ENCODE assay signal across 10 cellular contexts in the genomic region with DNA sequence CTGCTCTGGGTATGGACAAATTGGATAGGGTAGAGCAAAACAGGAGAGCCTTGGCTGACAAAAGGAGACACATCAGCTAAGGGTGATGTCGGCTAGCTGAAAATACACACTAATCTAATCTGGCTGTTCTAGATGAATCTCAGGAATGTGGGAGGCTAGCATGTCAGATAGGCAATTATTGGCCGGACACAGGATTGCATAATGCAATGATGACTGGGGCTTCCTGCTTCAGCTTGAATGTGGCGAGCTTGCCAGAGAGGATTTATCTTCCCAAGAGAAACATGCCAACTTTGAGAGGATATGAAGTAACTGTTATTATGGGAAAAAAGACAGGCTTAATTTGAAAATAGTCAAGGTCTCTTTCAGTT.
DNase-seq lines count a peak whose midpoint lies in the region; ATAC-seq and TF ChIP-seq lines count a peak whose summit lies in the region.
"Had no signal": no experiment of that assay in that cellular context is flagged by ENCODE, and none has a peak within 500 bp of the region (broad histone marks: within the 10 kb centered on the region; RNA-seq: fewer than 3 reads in every experiment).

No MANE protein-coding gene starts in this region.

- H3K27ac ChIP-seq in ACC112 (ENCODE audit: low read depth, low read length) (peak overlapping the region; percentile 93), duodenal mucosa (ENCODE audit: low read depth, low read length) (peak overlapping the region; percentile 58)
- H3K27ac ChIP-seq: C4-2B had no signal

- no peaks in the 10 kb centered on the region for H3K79me2 ChIP-seq in ACC112 (ENCODE audit: control insufficient read depth, insufficient read depth, low read length, unreplicated experiment)

- peaks cover 20% of the 10 kb centered on the region for H3K4me1 Mint-ChIP-seq in mesothelial cell of epicardium

- intact Hi-C loops in posterior cingulate gyrus (cut with DNase I) = no loop called here

- no peaks in the 10 kb centered on the region for H3K36me3 Mint-ChIP-seq in mesothelial cell of epicardium

- H3K9me3 Mint-ChIP-seq in mesothelial cell of epicardium = no peaks in the 10 kb centered on the region
- H3K9me3 Mint-ChIP-seq: activated CD8-positive, alpha-beta T cell treated with anti-CD3 and anti-CD28 coated beads for 36 hours had no signal

- peak overlapping the region; percentile 10 for H2AFZ ChIP-seq in ACC112 (ENCODE audit: low read length, unreplicated experiment)

- TF ChIP-seq CTCF in mesothelial cell of epicardium (IDR thresholded peaks at IDR 0.05; ENCODE audit: unreplicated experiment) = no peak

- H3K27me3 ChIP-seq in ACC112 (ENCODE audit: insufficient read depth, low read length) = no peaks in the 10 kb centered on the region
- no peaks in the 10 kb centered on the region for H3K27me3 ChIP-seq in duodenal mucosa (ENCODE audit: control insufficient read depth in 1 of 2, insufficient read depth in 2 of 2, low read length in 2 of 2)

- no peak overlapping the region for H3K4me3 Mint-ChIP-seq in mesothelial cell of epicardium
- H3K4me3 Mint-ChIP-seq: activated CD8-positive, alpha-beta T cell treated with anti-CD3 and anti-CD28 coated beads for 36 hours had no signal

- H3K36me3 ChIP-seq in ACC112 (ENCODE audit: insufficient read depth, low read length) (no peaks in the 10 kb centered on the region), duodenal mucosa (ENCODE audit: control insufficient read depth in 1 of 2, insufficient read depth in 2 of 2, low read length in 2 of 2) (no peaks in the 10 kb centered on the region)

- H3K9ac ChIP-seq in duodenal mucosa (ENCODE audit: low read depth in 1 of 2, low read length in 2 of 2) = no peak overlapping the region

- no peaks in the 10 kb centered on the region for H3K27me3 Mint-ChIP-seq in mesothelial cell of epicardium (ENCODE audit: low read depth)

- no peak for ATAC-seq in HG02973 (IDR thresholded peaks at IDR 0.05; ENCODE audit: unreplicated experiment)
- ATAC-seq: activated CD8-positive, alpha-beta T cell treated with anti-CD3 and anti-CD28 coated beads for 36 hours had no signal

- peak overlapping the region; percentile 25 for H3K4me3 ChIP-seq in ACC112 (ENCODE audit: low read depth, low read length)
- H3K4me3 ChIP-seq in duodenal mucosa (ENCODE audit: low read depth in 1 of 2, low read length in 2 of 2) = no peak overlapping the region

- H3K4me1 ChIP-seq in ACC112 (ENCODE audit: control insufficient read depth, insufficient read depth, low read length, unreplicated experiment) (peaks cover 56% of the 10 kb centered on the region), duodenal mucosa (ENCODE audit: control insufficient read depth in 1 of 2, insufficient read depth in 2 of 2, low read length in 2 of 2) (peaks cover 5 to 7% of the 10 kb centered on the region in 2 donors)

- peak overlapping the region; percentile 60 for H3K27ac Mint-ChIP-seq in mesothelial cell of epicardium
- H3K27ac Mint-ChIP-seq: activated CD8-positive, alpha-beta T cell treated with anti-CD3 and anti-CD28 coated beads for 36 hours had no signal

- DNase-seq in NCI-H460 (ENCODE audit: extremely low read depth, low read depth) (peak; percentile 61), mesothelial cell of epicardium (ENCODE audit: low spot score in 2 of 2, unreplicated experiment in 2 of 2) (peak in 1 of 2 experiments; percentile 48), NCI-H1417 (lab: John Stamatoyannopoulos, UW) (no peak), NCI-H1092 (lab: John Stamatoyannopoulos, UW) (no peak), posterior cingulate gyrus (no peak)
- DNase-seq: activated CD8-positive, alpha-beta T cell treated with anti-CD3 and anti-CD28 coated beads for 36 hours had no signal

- no peaks in the 10 kb centered on the region for H3K9me3 ChIP-seq in duodenal mucosa (ENCODE audit: control insufficient read depth in 1 of 2, low read length in 2 of 2)
